ENCODE assay signal across 5 cellular contexts in genomic region chr21:34446946-34447345, GRCh38. TPM values are rescaled to one million over a fixed set of nuclear protein-coding genes. Genes with fewer than 3 reads are reported as not detected.
"Had no signal": no experiment of that assay in that cellular context is flagged by ENCODE, and none has a peak within 500 bp of the region (broad histone marks: within the 10 kb centered on the region; RNA-seq: fewer than 3 reads in every experiment).

No MANE protein-coding gene starts in this region.

RNA-seq across cellular contexts. Expression of gene SMIM34, which starts 23.2 kb away (rescaled TPM):
- total RNA-seq: GM23338, H1, H9, HT-29, IMR-90 had no signal
- polyA plus RNA-seq: GM23338, H1, IMR-90 had no signal
